20 cellular contexts compared by ENCODE assay signal in genomic region chr1:14479865-14480264, GRCh38.
A peak's percentile ranks its signal among the peaks of the same experiment; 100 is the strongest.
DNase-seq lines count a peak whose midpoint lies in the region; ATAC-seq, FAIRE-seq and TF ChIP-seq lines count a peak whose summit lies in the region.
"Had no signal": no experiment of that assay in that cellular context is flagged by ENCODE, and none has a peak within 500 bp of the region (broad histone marks: within the 10 kb centered on the region; RNA-seq: fewer than 3 reads in every experiment).

No MANE protein-coding gene starts in this region.

- ATAC-seq in HepG2 (no peak), right lobe of liver (no peak), Right ventricle myocardium superior (ENCODE audit: poor library complexity) (no peak), gastroesophageal sphincter (no peak)
- ATAC-seq: GM23338 had no signal

- DNase-seq in HepG2 (ENCODE audit: low spot score) (no peak), right lobe of liver (no peak), T1000 (lab: John Stamatoyannopoulos, UW) (peak; percentile 17), islet precursor cell (peak; percentile 63), dedifferentiated amniotic fluid mesenchymal stem cell (ENCODE audit: extremely low spot score) (no peak), NCI-H1048 (lab: John Stamatoyannopoulos, UW) (no peak), Right ventricle myocardium superior (no peak)
- DNase-seq: COR-L47, GF-D8, HFFc6, Kasumi-1, NCI-H1417, NCI-H2081, NCI-H510A treated with DMSO at 0.1 percent for 48 hours, RPMI8226, SJCRH30 had no signal

- H3K79me2 ChIP-seq in HepG2 (ENCODE audit: insufficient read depth, low read length), result no peaks in the 10 kb centered on the region

- H3K4me3 ChIP-seq in HepG2 (replicated peaks in 1 of 3; ENCODE audit: insufficient read depth in 1 of 3, low read depth in 2 of 3, low read length in 3 of 3) (no peak overlapping the region), right lobe of liver (no peak overlapping the region), gastroesophageal sphincter (no peak overlapping the region)
- H3K4me3 ChIP-seq: BLaER1 treated with 17β-estradiol and CSF1 and Interleukin-3, amounts not matched to agents 10 nM and 100 nM; GM23338; SJCRH30 had no signal

- no peaks in the 10 kb centered on the region for H3K9me3 ChIP-seq in HepG2 (ENCODE audit: low read length)
- no peaks in the 10 kb centered on the region for H3K9me3 ChIP-seq in right lobe of liver
- no peaks in the 10 kb centered on the region for H3K9me3 ChIP-seq in gastroesophageal sphincter
- H3K9me3 ChIP-seq: BLaER1 treated with 17β-estradiol and CSF1 and Interleukin-3, amounts not matched to agents 10 nM and 100 nM; SJCRH30 had no signal

- no peak overlapping the region for H3K9ac ChIP-seq in HepG2 (ENCODE audit: insufficient read depth, low read depth, low read length)
- H3K9ac ChIP-seq: BLaER1 treated with 17β-estradiol and CSF1 and Interleukin-3, amounts not matched to agents 10 nM and 100 nM had no signal

- intact Hi-C loops in HepG2 (cut with micrococcal nuclease; ENCODE audit: unreplicated experiment) (no loop called here), right lobe of liver (cut with DNase I) (no loop called here), Right ventricle myocardium superior (cut with DNase I) (no loop called here)

- no peak overlapping the region for H2AFZ ChIP-seq in HepG2 (ENCODE audit: low read length)
- H2AFZ ChIP-seq: GM23338 had no signal

- FAIRE-seq in HepG2 (lab: Jason Lieb, UNC), result no peak

- TF ChIP-seq POLR2A in HepG2 (IDR thresholded peaks at IDR 0.05; ENCODE audit: insufficient read depth in 1 of 2, low read depth in 2 of 2, low read length in 2 of 2), result no peak
- TF ChIP-seq POLR2A in right lobe of liver (IDR thresholded peaks at IDR 0.05), result no peak
- TF ChIP-seq POLR2A in gastroesophageal sphincter (IDR thresholded peaks at IDR 0.05), result no peak

- in situ Hi-C loops in HepG2 (cut with HindIII; ENCODE audit: extremely low pct_ligation_motif_present, low pct_unique_long_range_greater_than_20kb), result no loop called here

- no peak overlapping the region for H3K4me2 ChIP-seq in HepG2 (ENCODE audit: low read depth, low read length)
- H3K4me2 ChIP-seq: BLaER1 treated with 17β-estradiol and CSF1 and Interleukin-3, amounts not matched to agents 10 nM and 100 nM; GM23338 had no signal

- no TSS peak for BruUV-seq in HepG2 (replicated peaks; lab: Mats Ljungman, UMichigan)

- H4K20me1 ChIP-seq in HepG2 (ENCODE audit: insufficient read depth, low read length), result no peaks in the 10 kb centered on the region
- H4K20me1 ChIP-seq: BLaER1 treated with 17β-estradiol and CSF1 and Interleukin-3, amounts not matched to agents 10 nM and 100 nM had no signal

- H3K27ac ChIP-seq in HepG2 (ENCODE audit: extremely low read length, insufficient read depth, low read length), result no peak overlapping the region
- H3K27ac ChIP-seq in right lobe of liver, result no peak overlapping the region
- no peak overlapping the region for H3K27ac ChIP-seq in gastroesophageal sphincter
- H3K27ac ChIP-seq: 22Rv1; BLaER1 treated with 17β-estradiol and CSF1 and Interleukin-3, amounts not matched to agents 10 nM and 100 nM; SJCRH30 had no signal

- TF ChIP-seq RAD21 in HepG2 (CRISPR knock-in tag; IDR thresholded peaks at IDR 0.05), result no peak

- H3K27me3 ChIP-seq in HepG2 (ENCODE audit: control insufficient read depth in 1 of 2, insufficient read depth in 2 of 2, low read length in 2 of 2) (peaks cover 0 to 5% of the 10 kb centered on the region in 2 experiments; a peak in 1 of 5 replicates), right lobe of liver (no peaks in the 10 kb centered on the region), gastroesophageal sphincter (no peaks in the 10 kb centered on the region)
- H3K27me3 ChIP-seq: BLaER1 treated with 17β-estradiol and CSF1 and Interleukin-3, amounts not matched to agents 10 nM and 100 nM had no signal

- POLR2A ChIA-PET in HepG2 (lab: Yijun Ruan, JAX), result no interaction called here

- CTCF ChIA-PET in HepG2 (lab: Yijun Ruan, JAX; ENCODE audit: low intra/inter-chr PET ratio, low total read pairs), result no interaction called here

- WGBS in HepG2 (ENCODE audit: low lambda C conversion rate), result 20% methylated on average over 2 of the region's 4 CpGs
- 45% methylated on average over 2 of the region's 4 CpGs for WGBS in right lobe of liver (ENCODE audit: insufficient coverage, low coverage, low lambda C conversion rate, missing lambda C conversion rate)
- 50 to 67% methylated on average over 1 to 2 of the region's 4 CpGs for WGBS in gastroesophageal sphincter (ENCODE audit: low coverage in 1 of 2), 2 donors

- H3K36me3 ChIP-seq in HepG2 (replicated peaks in 1 of 2; ENCODE audit: control insufficient read depth in 1 of 2, insufficient read depth in 2 of 2, low read length in 2 of 2) (no peaks in the 10 kb centered on the region), right lobe of liver (no peaks in the 10 kb centered on the region), gastroesophageal sphincter (no peaks in the 10 kb centered on the region)
- H3K36me3 ChIP-seq: BLaER1 treated with 17β-estradiol and CSF1 and Interleukin-3, amounts not matched to agents 10 nM and 100 nM; SJCRH30 had no signal

- TF ChIP-seq EP300 in HepG2 (IDR thresholded peaks at IDR 0.05; ENCODE audit: low read depth in 2 of 2, low read length in 2 of 2), result no peak
- TF ChIP-seq EP300 in HepG2 (CRISPR knock-in tag; IDR thresholded peaks at IDR 0.05; ENCODE audit: borderline replicate concordance), result no peak
- no peak for TF ChIP-seq EP300 in gastroesophageal sphincter (IDR thresholded peaks at IDR 0.05)

- no peaks in the 10 kb centered on the region for H3K4me1 ChIP-seq in HepG2 (ENCODE audit: insufficient read depth, low read length)
- H3K4me1 ChIP-seq in right lobe of liver, result peaks cover 0 to 12% (median 0%) of the 10 kb centered on the region in 4 donors
- no peaks in the 10 kb centered on the region for H3K4me1 ChIP-seq in gastroesophageal sphincter
- H3K4me1 ChIP-seq: BLaER1 treated with 17β-estradiol and CSF1 and Interleukin-3, amounts not matched to agents 10 nM and 100 nM; SJCRH30 had no signal

- TF ChIP-seq CTCF in HepG2 (CRISPR knock-in tag; IDR thresholded peaks at IDR 0.05) (no peak), right lobe of liver (IDR thresholded peaks at IDR 0.05) (no peak), gastroesophageal sphincter (IDR thresholded peaks at IDR 0.05) (no peak)

TF ChIP-seq in HepG2, 621 proteins besides CTCF, POLR2A, EP300 and RAD21:
- TF ChIP-seq ZNF253 (CRISPR knock-in tag; IDR thresholded peaks at IDR 0.05; ENCODE audit: borderline replicate concordance) (no peak), NFE2L2 (IDR thresholded peaks at IDR 0.05; ENCODE audit: low read length) (peak; percentile 24; the same call in 1 of the 2 replicates)

Comparison
In these comparisons a context has a peak if more than half of its experiments do, and no peak if none do; other contexts are left out.
1. DNase-seq: peak in T1000 (single experiment) and islet precursor cell (single experiment); none in HepG2 (single experiment), right lobe of liver (0 of 3), dedifferentiated amniotic fluid mesenchymal stem cell (single experiment), NCI-H1048 (single experiment) and Right ventricle myocardium superior (single experiment).